Comparison of ENCODE assay signal across 8 cellular contexts in the genomic region with DNA sequence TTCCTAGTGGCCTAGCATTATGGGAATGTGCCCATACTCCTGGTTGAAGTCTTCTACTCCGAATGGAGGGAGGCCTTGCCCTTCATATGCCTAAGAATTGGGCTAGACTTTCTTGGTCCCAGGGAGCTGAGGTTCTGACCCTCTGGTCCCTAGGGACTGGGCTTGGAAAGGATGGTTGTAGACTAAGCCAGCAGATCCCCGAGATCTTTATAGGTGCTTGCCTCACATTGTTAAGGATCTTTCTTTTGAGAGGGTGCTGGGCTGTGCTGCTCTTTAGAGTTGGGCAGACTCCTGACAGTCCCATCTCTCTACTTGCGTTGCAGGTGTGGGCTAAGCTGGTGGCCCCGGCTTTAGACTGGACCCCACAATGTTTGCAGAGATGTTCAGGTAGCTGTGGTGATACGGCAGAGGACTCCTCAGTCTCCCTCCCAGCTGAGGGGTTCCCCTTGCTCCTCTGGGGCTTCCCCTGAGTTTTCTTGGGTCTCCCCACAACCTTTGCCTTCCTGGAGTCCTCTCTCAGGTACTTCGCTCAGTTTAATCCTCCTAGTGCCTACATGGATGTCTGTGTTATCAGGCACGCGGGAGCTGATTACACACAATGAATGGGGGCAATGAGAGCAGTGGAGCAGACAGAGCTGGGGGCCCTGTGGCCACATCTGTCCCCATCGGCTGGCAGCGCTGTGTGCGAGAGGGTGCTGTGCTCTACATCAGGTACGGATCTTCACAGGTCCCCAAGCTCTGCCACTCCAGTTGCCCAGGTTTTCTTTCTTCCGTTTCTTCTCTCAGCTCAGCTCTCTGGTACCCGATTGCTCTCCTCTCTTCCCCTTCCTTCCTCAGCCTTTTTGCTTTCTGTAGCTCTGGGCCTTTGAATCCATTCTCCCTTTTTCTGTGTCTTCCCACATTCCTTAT. TPM values are rescaled to one million over a fixed set of nuclear protein-coding genes. Genes with fewer than 3 reads are reported as not detected.
DNase-seq lines count a peak whose midpoint lies in the region; ATAC-seq and TF ChIP-seq lines count a peak whose summit lies in the region.

No MANE protein-coding gene starts in this region.

- TF ChIP-seq CTCF in WERI-Rb-1 (IDR thresholded peaks at IDR 0.05; ENCODE audit: low read depth, low read length): no peak
- no peak for TF ChIP-seq CTCF in fibroblast of the aortic adventitia (IDR thresholded peaks at IDR 0.05; ENCODE audit: insufficient read depth, low read length)

- H3K27ac ChIP-seq in GM23248: peak overlapping the region; percentile 79
- H3K27ac ChIP-seq in WERI-Rb-1: peak overlapping the region; percentile 99
- H3K27ac ChIP-seq in skeletal muscle tissue (ENCODE audit: low read depth, low read length): peak overlapping the region; percentile 99

- H3K9ac ChIP-seq in GM23248 (peak overlapping the region; percentile 88), skeletal muscle tissue (ENCODE audit: low read depth in 1 of 3, low read length in 3 of 3) (peak overlapping the region; percentile 88 to 94 (median 88))

- DNase-seq in GM23248 (no peak), WERI-Rb-1 (no peak), fibroblast of the aortic adventitia (ENCODE audit: low read depth) (peak; percentile 32), dermis blood vessel endothelial cell (no peak), NCI-H526 treated with DMSO at 0.1 percent for 48 hours (lab: John Stamatoyannopoulos, UW) (no peak)
- DNase-seq in activated effector memory CD4-positive, alpha-beta T cell treated with anti-CD3 and anti-CD28 coated beads, Interleukin-2, amount 50 U/mL, for 16 hours: no peak

- no peaks in the 10 kb centered on the region for H3K9me3 ChIP-seq in GM23248 (ENCODE audit: low read depth)
- H3K9me3 ChIP-seq in WERI-Rb-1 (ENCODE audit: severe bottlenecking): no peaks in the 10 kb centered on the region
- H3K9me3 ChIP-seq in skeletal muscle tissue (ENCODE audit: control insufficient read depth in 3 of 3, low read length in 3 of 3): no peaks in the 10 kb centered on the region

- ATAC-seq in HG03521 (IDR thresholded peaks at IDR 0.05; ENCODE audit: unreplicated experiment): no peak

- 59% methylated on average over 14 of the region's 14 CpGs for WGBS in GM23248 (ENCODE audit: low coverage in 1 of 2, low lambda C conversion rate in 2 of 2, missing lambda C conversion rate in 2 of 2), 2 experiments

- H2AFZ ChIP-seq in GM23248: no peak overlapping the region

- no peaks in the 10 kb centered on the region for H3K27me3 ChIP-seq in GM23248 (replicated peaks; ENCODE audit: insufficient read depth)
- H3K27me3 ChIP-seq in WERI-Rb-1 (ENCODE audit: insufficient read depth, low read depth, severe bottlenecking): no peaks in the 10 kb centered on the region
- H3K27me3 ChIP-seq in skeletal muscle tissue (ENCODE audit: control insufficient read depth in 3 of 3, insufficient read depth in 3 of 3, low read length in 3 of 3): no peaks in the 10 kb centered on the region

- H3K36me3 ChIP-seq in GM23248 (ENCODE audit: low read depth) (peaks cover 27% of the 10 kb centered on the region), WERI-Rb-1 (peaks cover 62% of the 10 kb centered on the region), skeletal muscle tissue (ENCODE audit: control insufficient read depth in 3 of 3, insufficient read depth in 3 of 3, low read length in 3 of 3) (peaks cover 35 to 46% (median 43%) of the 10 kb centered on the region in 3 donors)

- peak overlapping the region; percentile 91 for H3K4me2 ChIP-seq in GM23248 (ENCODE audit: unreplicated experiment)

- H4K20me1 ChIP-seq in GM23248 (ENCODE audit: insufficient read depth): peaks cover 4% of the 10 kb centered on the region; the same call in 1 of the 2 replicates

- H3K79me2 ChIP-seq in GM23248 (ENCODE audit: insufficient read depth): peaks cover 70% of the 10 kb centered on the region

- peaks cover 45% of the 10 kb centered on the region for H3F3A ChIP-seq in GM23248 (ENCODE audit: insufficient read depth)

- H3K4me1 ChIP-seq in GM23248 (ENCODE audit: insufficient read depth) (peaks cover 23% of the 10 kb centered on the region), skeletal muscle tissue (ENCODE audit: control insufficient read depth in 3 of 3, insufficient read depth in 3 of 3, low read length in 3 of 3) (peaks cover 37 to 51% (median 43%) of the 10 kb centered on the region in 3 donors)

- in situ Hi-C loops in GM23248 (cut with MboI): no loop called here

- no peaks in the 10 kb centered on the region for H3K9me2 ChIP-seq in GM23248 (ENCODE audit: insufficient read depth)

- H3K4me3 ChIP-seq in GM23248 (peak overlapping the region; percentile 93), WERI-Rb-1 (ENCODE audit: low read depth, low read length) (peak overlapping the region; percentile 59), fibroblast of the aortic adventitia (ENCODE audit: low read depth, low read length) (peak overlapping the region; percentile 86), skeletal muscle tissue (ENCODE audit: low read length in 3 of 3) (peak overlapping the region; percentile 86 to 91 (median 88))

RNA-seq across cellular contexts. Expression of a gene that starts 1.3 kb away (rescaled TPM):
- total RNA-seq in GM23248 (2014; rRNA removed; shearing (Covaris generic)): 2.1 and 2.8 TPM in 2 replicates
- polyA plus RNA-seq in GM23248 (2016; fragmentation: Nextera tagmentation; extraction: Ambion mirVana): 9.7 and 13.0 TPM in 2 replicates
- total RNA-seq in fibroblast of the aortic adventitia (ENCODE audit: low replicate concordance) (4.2 and 7.6 TPM in 2 replicates), skeletal muscle tissue (2.6 TPM), dermis blood vessel endothelial cell (12.8 and 17.0 TPM in 2 replicates)

RNA-seq across cellular contexts. Expression of a gene that starts 3.6 kb away (rescaled TPM):
- 13.2 and 14.7 TPM in 2 replicates for total RNA-seq in GM23248 (2014; rRNA removed; shearing (Covaris generic))
- polyA plus RNA-seq in GM23248 (2016; fragmentation: Nextera tagmentation; extraction: Ambion mirVana): 36.6 and 42.5 TPM in 2 replicates
- total RNA-seq in fibroblast of the aortic adventitia (ENCODE audit: low replicate concordance) (37.7 and 60.3 TPM in 2 replicates), skeletal muscle tissue (11.5 TPM), dermis blood vessel endothelial cell (7.5 and 11.4 TPM in 2 replicates)

RNA-seq across cellular contexts. Expression of a gene that starts 23.0 kb away (rescaled TPM):
- 158 and 202 TPM in 2 replicates for total RNA-seq in GM23248 (2014; rRNA removed; shearing (Covaris generic))
- 141 and 144 TPM in 2 replicates for polyA plus RNA-seq in GM23248 (2016; fragmentation: Nextera tagmentation; extraction: Ambion mirVana)
- total RNA-seq in fibroblast of the aortic adventitia (ENCODE audit: low replicate concordance): 106 and 140 TPM in 2 replicates
- total RNA-seq in skeletal muscle tissue: 79.9 TPM
- 109 and 113 TPM in 2 replicates for total RNA-seq in dermis blood vessel endothelial cell

RNA-seq across cellular contexts. Expression of a gene that starts 25.9 kb away (rescaled TPM):
- total RNA-seq in GM23248 (2014; rRNA removed; shearing (Covaris generic)): under 0.01 and 0.11 TPM in 2 replicates
- 0.15 and 0.18 TPM in 2 replicates for polyA plus RNA-seq in GM23248 (2016; fragmentation: Nextera tagmentation; extraction: Ambion mirVana)
- total RNA-seq in fibroblast of the aortic adventitia (ENCODE audit: low replicate concordance) (0.72 and 1.8 TPM in 2 replicates), skeletal muscle tissue (under 0.01 TPM), dermis blood vessel endothelial cell (0.09 and 0.17 TPM in 2 replicates)

RNA-seq across cellular contexts. Expression of a gene that starts 36.1 kb away (rescaled TPM):
- total RNA-seq in GM23248 (2014; rRNA removed; shearing (Covaris generic)): 184 and 198 TPM in 2 replicates
- 264 and 272 TPM in 2 replicates for polyA plus RNA-seq in GM23248 (2016; fragmentation: Nextera tagmentation; extraction: Ambion mirVana)
- total RNA-seq in fibroblast of the aortic adventitia (ENCODE audit: low replicate concordance): 185 and 272 TPM in 2 replicates
- 68.4 TPM for total RNA-seq in skeletal muscle tissue
- total RNA-seq in dermis blood vessel endothelial cell: 71.6 and 81.2 TPM in 2 replicates
